ENCODE assay signal across 1 cellular context in the genomic region with DNA sequence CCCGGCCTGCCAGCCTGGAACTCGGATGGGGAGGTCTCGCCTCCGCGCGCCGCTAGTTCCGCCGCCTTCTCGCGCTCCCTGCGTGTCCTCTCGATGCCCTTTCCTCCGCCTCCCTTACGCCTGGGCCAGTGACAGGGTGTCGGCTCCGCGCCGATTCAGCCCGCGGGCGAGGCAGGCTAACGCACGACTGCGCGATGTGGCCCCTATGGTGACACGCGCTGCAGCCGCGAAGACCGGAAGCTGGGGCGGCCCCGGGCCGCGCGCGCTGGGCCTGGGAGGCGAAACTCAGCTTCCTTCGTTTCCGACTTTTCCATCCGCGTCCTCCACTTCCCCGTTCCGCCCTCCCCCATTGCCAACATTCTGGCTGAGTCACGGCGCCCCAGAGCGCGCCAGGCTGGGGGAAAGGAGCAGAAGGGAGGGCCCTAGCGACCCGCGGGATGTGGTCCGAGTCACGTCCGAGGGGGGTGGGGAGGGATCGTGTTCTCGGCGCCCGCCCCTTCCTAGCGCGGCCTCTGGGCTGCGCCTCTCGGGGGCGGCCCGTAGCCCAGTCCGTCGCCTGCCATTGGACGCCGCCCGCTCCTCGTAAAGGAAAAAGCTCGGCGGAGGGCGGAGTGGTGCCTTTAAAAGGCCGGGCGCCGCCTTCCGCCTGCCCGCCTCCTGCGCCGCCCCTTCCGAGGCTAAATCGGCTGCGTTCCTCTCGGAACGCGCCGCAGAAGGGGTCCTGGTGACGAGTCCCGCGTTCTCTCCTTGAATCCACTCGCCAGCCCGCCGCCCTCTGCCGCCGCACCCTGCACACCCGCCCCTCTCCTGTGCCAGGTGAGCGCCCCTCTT.
TF ChIP-seq lines count a peak whose summit lies in the region.

ALDOA (plus strand) TSS at position 649 of the 831 bp plus-strand sequence. CDS start 1,138 bp downstream, outside the sequence.

TF ChIP-seq in K562, 482 proteins besides CTCF, POLR2A, EP300 and RAD21 (continued from another document and continues in another):
- TF ChIP-seq, protein P1, sequence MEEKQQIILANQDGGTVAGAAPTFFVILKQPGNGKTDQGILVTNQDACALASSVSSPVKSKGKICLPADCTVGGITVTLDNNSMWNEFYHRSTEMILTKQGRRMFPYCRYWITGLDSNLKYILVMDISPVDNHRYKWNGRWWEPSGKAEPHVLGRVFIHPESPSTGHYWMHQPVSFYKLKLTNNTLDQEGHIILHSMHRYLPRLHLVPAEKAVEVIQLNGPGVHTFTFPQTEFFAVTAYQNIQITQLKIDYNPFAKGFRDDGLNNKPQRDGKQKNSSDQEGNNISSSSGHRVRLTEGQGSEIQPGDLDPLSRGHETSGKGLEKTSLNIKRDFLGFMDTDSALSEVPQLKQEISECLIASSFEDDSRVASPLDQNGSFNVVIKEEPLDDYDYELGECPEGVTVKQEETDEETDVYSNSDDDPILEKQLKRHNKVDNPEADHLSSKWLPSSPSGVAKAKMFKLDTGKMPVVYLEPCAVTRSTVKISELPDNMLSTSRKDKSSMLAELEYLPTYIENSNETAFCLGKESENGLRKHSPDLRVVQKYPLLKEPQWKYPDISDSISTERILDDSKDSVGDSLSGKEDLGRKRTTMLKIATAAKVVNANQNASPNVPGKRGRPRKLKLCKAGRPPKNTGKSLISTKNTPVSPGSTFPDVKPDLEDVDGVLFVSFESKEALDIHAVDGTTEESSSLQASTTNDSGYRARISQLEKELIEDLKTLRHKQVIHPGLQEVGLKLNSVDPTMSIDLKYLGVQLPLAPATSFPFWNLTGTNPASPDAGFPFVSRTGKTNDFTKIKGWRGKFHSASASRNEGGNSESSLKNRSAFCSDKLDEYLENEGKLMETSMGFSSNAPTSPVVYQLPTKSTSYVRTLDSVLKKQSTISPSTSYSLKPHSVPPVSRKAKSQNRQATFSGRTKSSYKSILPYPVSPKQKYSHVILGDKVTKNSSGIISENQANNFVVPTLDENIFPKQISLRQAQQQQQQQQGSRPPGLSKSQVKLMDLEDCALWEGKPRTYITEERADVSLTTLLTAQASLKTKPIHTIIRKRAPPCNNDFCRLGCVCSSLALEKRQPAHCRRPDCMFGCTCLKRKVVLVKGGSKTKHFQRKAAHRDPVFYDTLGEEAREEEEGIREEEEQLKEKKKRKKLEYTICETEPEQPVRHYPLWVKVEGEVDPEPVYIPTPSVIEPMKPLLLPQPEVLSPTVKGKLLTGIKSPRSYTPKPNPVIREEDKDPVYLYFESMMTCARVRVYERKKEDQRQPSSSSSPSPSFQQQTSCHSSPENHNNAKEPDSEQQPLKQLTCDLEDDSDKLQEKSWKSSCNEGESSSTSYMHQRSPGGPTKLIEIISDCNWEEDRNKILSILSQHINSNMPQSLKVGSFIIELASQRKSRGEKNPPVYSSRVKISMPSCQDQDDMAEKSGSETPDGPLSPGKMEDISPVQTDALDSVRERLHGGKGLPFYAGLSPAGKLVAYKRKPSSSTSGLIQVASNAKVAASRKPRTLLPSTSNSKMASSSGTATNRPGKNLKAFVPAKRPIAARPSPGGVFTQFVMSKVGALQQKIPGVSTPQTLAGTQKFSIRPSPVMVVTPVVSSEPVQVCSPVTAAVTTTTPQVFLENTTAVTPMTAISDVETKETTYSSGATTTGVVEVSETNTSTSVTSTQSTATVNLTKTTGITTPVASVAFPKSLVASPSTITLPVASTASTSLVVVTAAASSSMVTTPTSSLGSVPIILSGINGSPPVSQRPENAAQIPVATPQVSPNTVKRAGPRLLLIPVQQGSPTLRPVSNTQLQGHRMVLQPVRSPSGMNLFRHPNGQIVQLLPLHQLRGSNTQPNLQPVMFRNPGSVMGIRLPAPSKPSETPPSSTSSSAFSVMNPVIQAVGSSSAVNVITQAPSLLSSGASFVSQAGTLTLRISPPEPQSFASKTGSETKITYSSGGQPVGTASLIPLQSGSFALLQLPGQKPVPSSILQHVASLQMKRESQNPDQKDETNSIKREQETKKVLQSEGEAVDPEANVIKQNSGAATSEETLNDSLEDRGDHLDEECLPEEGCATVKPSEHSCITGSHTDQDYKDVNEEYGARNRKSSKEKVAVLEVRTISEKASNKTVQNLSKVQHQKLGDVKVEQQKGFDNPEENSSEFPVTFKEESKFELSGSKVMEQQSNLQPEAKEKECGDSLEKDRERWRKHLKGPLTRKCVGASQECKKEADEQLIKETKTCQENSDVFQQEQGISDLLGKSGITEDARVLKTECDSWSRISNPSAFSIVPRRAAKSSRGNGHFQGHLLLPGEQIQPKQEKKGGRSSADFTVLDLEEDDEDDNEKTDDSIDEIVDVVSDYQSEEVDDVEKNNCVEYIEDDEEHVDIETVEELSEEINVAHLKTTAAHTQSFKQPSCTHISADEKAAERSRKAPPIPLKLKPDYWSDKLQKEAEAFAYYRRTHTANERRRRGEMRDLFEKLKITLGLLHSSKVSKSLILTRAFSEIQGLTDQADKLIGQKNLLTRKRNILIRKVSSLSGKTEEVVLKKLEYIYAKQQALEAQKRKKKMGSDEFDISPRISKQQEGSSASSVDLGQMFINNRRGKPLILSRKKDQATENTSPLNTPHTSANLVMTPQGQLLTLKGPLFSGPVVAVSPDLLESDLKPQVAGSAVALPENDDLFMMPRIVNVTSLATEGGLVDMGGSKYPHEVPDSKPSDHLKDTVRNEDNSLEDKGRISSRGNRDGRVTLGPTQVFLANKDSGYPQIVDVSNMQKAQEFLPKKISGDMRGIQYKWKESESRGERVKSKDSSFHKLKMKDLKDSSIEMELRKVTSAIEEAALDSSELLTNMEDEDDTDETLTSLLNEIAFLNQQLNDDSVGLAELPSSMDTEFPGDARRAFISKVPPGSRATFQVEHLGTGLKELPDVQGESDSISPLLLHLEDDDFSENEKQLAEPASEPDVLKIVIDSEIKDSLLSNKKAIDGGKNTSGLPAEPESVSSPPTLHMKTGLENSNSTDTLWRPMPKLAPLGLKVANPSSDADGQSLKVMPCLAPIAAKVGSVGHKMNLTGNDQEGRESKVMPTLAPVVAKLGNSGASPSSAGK (IDR thresholded peaks at IDR 0.05): peak; percentile 95
- TF ChIP-seq RBM14 (IDR thresholded peaks at IDR 0.05; ENCODE audit: borderline replicate concordance, insufficient read depth, low read depth, low read length) (0 out of 2 replicates have a peak, but pooled peaks have one; percentile 51), ZNF274 (IDR thresholded peaks at IDR 0.05; ENCODE audit: borderline replicate concordance, low read depth, low read length) (no peak), SLC30A9 (CRISPR knock-in tag; IDR thresholded peaks at IDR 0.05) (no peak), VEZF1 (CRISPR knock-in tag; IDR thresholded peaks at IDR 0.05) (peak; percentile 97), NFE2 (IDR thresholded peaks at IDR 0.05; ENCODE audit: low read depth) (peak; percentile 99), BCOR (IDR thresholded peaks at IDR 0.05) (0 out of 2 replicates have a peak, but pooled peaks have one; percentile 44), IRF2 (CRISPR knock-in tag; IDR thresholded peaks at IDR 0.05) (no peak), ZNF436 (CRISPR knock-in tag; IDR thresholded peaks at IDR 0.05) (no peak), ZSCAN32 (CRISPR knock-in tag; IDR thresholded peaks at IDR 0.05) (no peak), ZNF76 (CRISPR knock-in tag; IDR thresholded peaks at IDR 0.05; ENCODE audit: borderline replicate concordance) (peak; percentile 78; the same call in 1 of the 2 replicates), CCAR2 (IDR thresholded peaks at IDR 0.05; ENCODE audit: low read depth, low read length) (no peak), SIN3A (IDR thresholded peaks at IDR 0.05; ENCODE audit: borderline replicate concordance in 2 of 2, control insufficient read depth in 1 of 2, low read depth in 2 of 2, low read length in 2 of 2) (peak; percentile 68 to 95), ZNF830 (CRISPR knock-in tag; IDR thresholded peaks at IDR 0.05) (peak; percentile 65; the same call in 1 of the 2 replicates), NR3C1 (CRISPR knock-in tag; IDR thresholded peaks at IDR 0.05) (no peak), DIDO1 (tag; IDR thresholded peaks at IDR 0.05; ENCODE audit: low read depth) (no peak), HNRNPLL (IDR thresholded peaks at IDR 0.05; ENCODE audit: low read depth, low read length, poor library complexity, severe bottlenecking) (peak; percentile 86), ZNF316 (IDR thresholded peaks at IDR 0.05) (peak; percentile 93), POLR2B (IDR thresholded peaks at IDR 0.05; ENCODE audit: low read depth, partially characterized antibody) (peak; percentile 96), POLR2AphosphoS5 (IDR thresholded peaks at IDR 0.05; ENCODE audit: control insufficient read depth, insufficient read depth, low read depth, low read length) (peak; percentile 94), PTRF (tag; IDR thresholded peaks at IDR 0.05) (no peak), GABPB2 (CRISPR knock-in tag; conservative IDR thresholded peaks at IDR 0.05) (no peak)
- TF ChIP-seq, protein P2, sequence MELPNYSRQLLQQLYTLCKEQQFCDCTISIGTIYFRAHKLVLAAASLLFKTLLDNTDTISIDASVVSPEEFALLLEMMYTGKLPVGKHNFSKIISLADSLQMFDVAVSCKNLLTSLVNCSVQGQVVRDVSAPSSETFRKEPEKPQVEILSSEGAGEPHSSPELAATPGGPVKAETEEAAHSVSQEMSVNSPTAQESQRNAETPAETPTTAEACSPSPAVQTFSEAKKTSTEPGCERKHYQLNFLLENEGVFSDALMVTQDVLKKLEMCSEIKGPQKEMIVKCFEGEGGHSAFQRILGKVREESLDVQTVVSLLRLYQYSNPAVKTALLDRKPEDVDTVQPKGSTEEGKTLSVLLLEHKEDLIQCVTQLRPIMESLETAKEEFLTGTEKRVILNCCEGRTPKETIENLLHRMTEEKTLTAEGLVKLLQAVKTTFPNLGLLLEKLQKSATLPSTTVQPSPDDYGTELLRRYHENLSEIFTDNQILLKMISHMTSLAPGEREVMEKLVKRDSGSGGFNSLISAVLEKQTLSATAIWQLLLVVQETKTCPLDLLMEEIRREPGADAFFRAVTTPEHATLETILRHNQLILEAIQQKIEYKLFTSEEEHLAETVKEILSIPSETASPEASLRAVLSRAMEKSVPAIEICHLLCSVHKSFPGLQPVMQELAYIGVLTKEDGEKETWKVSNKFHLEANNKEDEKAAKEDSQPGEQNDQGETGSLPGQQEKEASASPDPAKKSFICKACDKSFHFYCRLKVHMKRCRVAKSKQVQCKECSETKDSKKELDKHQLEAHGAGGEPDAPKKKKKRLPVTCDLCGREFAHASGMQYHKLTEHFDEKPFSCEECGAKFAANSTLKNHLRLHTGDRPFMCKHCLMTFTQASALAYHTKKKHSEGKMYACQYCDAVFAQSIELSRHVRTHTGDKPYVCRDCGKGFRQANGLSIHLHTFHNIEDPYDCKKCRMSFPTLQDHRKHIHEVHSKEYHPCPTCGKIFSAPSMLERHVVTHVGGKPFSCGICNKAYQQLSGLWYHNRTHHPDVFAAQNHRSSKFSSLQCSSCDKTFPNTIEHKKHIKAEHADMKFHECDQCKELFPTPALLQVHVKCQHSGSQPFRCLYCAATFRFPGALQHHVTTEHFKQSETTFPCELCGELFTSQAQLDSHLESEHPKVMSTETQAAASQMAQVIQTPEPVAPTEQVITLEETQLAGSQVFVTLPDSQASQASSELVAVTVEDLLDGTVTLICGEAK (IDR thresholded peaks at IDR 0.05): peak; percentile 83
- TF ChIP-seq, protein P2 (CRISPR knock-in tag; IDR thresholded peaks at IDR 0.05): no peak
